ENCODE assay signal across 11 cellular contexts in genomic region chr6:44216677-44217331, GRCh38. TPM values are rescaled to one million over a fixed set of nuclear protein-coding genes. Genes with fewer than 3 reads are reported as not detected.
DNase-seq lines count a peak whose midpoint lies in the region; ATAC-seq and TF ChIP-seq lines count a peak whose summit lies in the region.
"Had no signal": no experiment of that assay in that cellular context is flagged by ENCODE, and none has a peak within 500 bp of the region (broad histone marks: within the 10 kb centered on the region; RNA-seq: fewer than 3 reads in every experiment).

TSS of gene MYMX (plus strand) at chr6:44216926. CDS start at chr6:44217472, 546 bp downstream.

- peaks cover 32% of the 10 kb centered on the region for H3K4me1 Mint-ChIP-seq in neural progenitor cell
- H3K4me1 Mint-ChIP-seq in activated CD8-positive, alpha-beta T cell treated with anti-CD3 and anti-CD28 coated beads for 36 hours (ENCODE audit: low read depth), result peaks cover 22% of the 10 kb centered on the region

- peak within 1 kb of the TSS; percentile 67 for H3K4me3 Mint-ChIP-seq in neural progenitor cell
- no peak within 1 kb of the TSS for H3K4me3 Mint-ChIP-seq in activated CD8-positive, alpha-beta T cell treated with anti-CD3 and anti-CD28 coated beads for 36 hours
- H3K4me3 Mint-ChIP-seq: stimulated activated naive CD8-positive, alpha-beta T cell treated with anti-CD3 and anti-CD28 coated beads, Interleukin-15, amount 100 ng/mL, for 72 hours had no signal

- H3K9me3 Mint-ChIP-seq in neural progenitor cell, result no peaks in the 10 kb centered on the region
- no peaks in the 10 kb centered on the region for H3K9me3 Mint-ChIP-seq in activated CD8-positive, alpha-beta T cell treated with anti-CD3 and anti-CD28 coated beads for 36 hours
- H3K9me3 Mint-ChIP-seq: stimulated activated naive CD8-positive, alpha-beta T cell treated with anti-CD3 and anti-CD28 coated beads, Interleukin-15, amount 100 ng/mL, for 72 hours had no signal

- TF ChIP-seq CTCF in gastroesophageal sphincter (IDR thresholded peaks at IDR 0.05) (no peak), neural progenitor cell (IDR thresholded peaks at IDR 0.05) (no peak)
- TF ChIP-seq CTCF in activated CD8-positive, alpha-beta T cell treated with anti-CD3 and anti-CD28 coated beads for 36 hours (IDR thresholded peaks at IDR 0.05), result no peak

- H3K4me1 ChIP-seq in BLaER1 (peaks cover 49% of the 10 kb centered on the region), gastroesophageal sphincter (peaks cover 0 to 60% (median 32%) of the 10 kb centered on the region in 3 donors), neural progenitor cell (peaks cover 36% of the 10 kb centered on the region)

- H4K20me1 ChIP-seq in BLaER1 (no peaks in the 10 kb centered on the region), neural progenitor cell (ENCODE audit: low read depth) (no peaks in the 10 kb centered on the region)

- intact Hi-C loops in activated CD8-positive, alpha-beta T cell treated with anti-CD3 and anti-CD28 coated beads for 36 hours (cut with micrococcal nuclease), result no loop called here

- no peak within 1 kb of the TSS for H3K27ac ChIP-seq in BLaER1
- H3K27ac ChIP-seq in gastroesophageal sphincter, result peak within 1 kb of the TSS in 3 of 4 donors; percentile 98 to 99 (median 99)
- no peak within 1 kb of the TSS for H3K27ac ChIP-seq in neural progenitor cell

- POLR2A ChIA-PET in activated CD8-positive, alpha-beta T cell treated with anti-CD3 and anti-CD28 coated beads for 36 hours (lab: Charles Lee), result interaction anchor here (1.2 to 1.3 kb wide), 3 partner anchors 10 to 40 kb away, joined by 3 to 6 read pairs (median 5); no protein-coding TSS in a partner anchor

- DNase-seq in NCI-H526 treated with DMSO at 0.1 percent for 48 hours (lab: John Stamatoyannopoulos, UW) (peak; percentile 72), neural progenitor cell (ENCODE audit: low spot score) (peak; percentile 77), activated gamma-delta T cell (lab: John Stamatoyannopoulos, UW) (no peak)
- DNase-seq in activated CD8-positive, alpha-beta T cell treated with anti-CD3 and anti-CD28 coated beads for 36 hours, result no peak
- DNase-seq: stimulated activated naive CD8-positive, alpha-beta T cell treated with anti-CD3 and anti-CD28 coated beads, Interleukin-15, amount 100 ng/mL, for 72 hours had no signal

- no peak within 1 kb of the TSS for H3K27ac Mint-ChIP-seq in neural progenitor cell
- no peak within 1 kb of the TSS for H3K27ac Mint-ChIP-seq in activated CD8-positive, alpha-beta T cell treated with anti-CD3 and anti-CD28 coated beads for 36 hours
- H3K27ac Mint-ChIP-seq: stimulated activated naive CD8-positive, alpha-beta T cell treated with anti-CD3 and anti-CD28 coated beads, Interleukin-15, amount 100 ng/mL, for 72 hours had no signal

- no peak within 1 kb of the TSS for H3K4me3 ChIP-seq in BLaER1
- H3K4me3 ChIP-seq in gastroesophageal sphincter, result peak within 1 kb of the TSS in 1 of 2 donors; percentile 18
- H3K4me3 ChIP-seq in neural progenitor cell, result peak within 1 kb of the TSS; percentile 24

- ATAC-seq in gastroesophageal sphincter (no peak), GM18498 (IDR thresholded peaks at IDR 0.05; ENCODE audit: unreplicated experiment) (no peak), GM18868 (IDR thresholded peaks at IDR 0.05; ENCODE audit: unreplicated experiment) (no peak)
- no peak for ATAC-seq in activated CD8-positive, alpha-beta T cell treated with anti-CD3 and anti-CD28 coated beads for 36 hours
- ATAC-seq: GM12878; stimulated activated naive CD8-positive, alpha-beta T cell treated with anti-CD3 and anti-CD28 coated beads, Interleukin-15, amount 100 ng/mL, for 72 hours had no signal

- no peaks in the 10 kb centered on the region for H3K27me3 ChIP-seq in BLaER1
- H3K27me3 ChIP-seq in gastroesophageal sphincter, result no peaks in the 10 kb centered on the region
- H3K27me3 ChIP-seq in neural progenitor cell, result peaks cover 13% of the 10 kb centered on the region

- peaks cover 3% of the 10 kb centered on the region for H3K36me3 Mint-ChIP-seq in neural progenitor cell
- H3K36me3 Mint-ChIP-seq in activated CD8-positive, alpha-beta T cell treated with anti-CD3 and anti-CD28 coated beads for 36 hours (ENCODE audit: low read depth), result no peaks in the 10 kb centered on the region

- H3K9me3 ChIP-seq in BLaER1, result no peaks in the 10 kb centered on the region
- no peaks in the 10 kb centered on the region for H3K9me3 ChIP-seq in gastroesophageal sphincter
- no peaks in the 10 kb centered on the region for H3K9me3 ChIP-seq in neural progenitor cell (ENCODE audit: low read depth)

- TF ChIP-seq POLR2A in gastroesophageal sphincter (IDR thresholded peaks at IDR 0.05), result no peak

- H3K79me2 ChIP-seq in neural progenitor cell (ENCODE audit: low read depth), result no peaks in the 10 kb centered on the region

- peak within 1 kb of the TSS; percentile 52 for H2AFZ ChIP-seq in neural progenitor cell (replicated peaks)

- CTCF ChIA-PET in activated CD8-positive, alpha-beta T cell treated with anti-CD3 and anti-CD28 coated beads for 36 hours (lab: Charles Lee), result interaction anchor here (1.1 to 1.4 kb wide), 2 partner anchors 20 to 127 kb away, joined by 3 to 4 read pairs; no protein-coding TSS in a partner anchor

- H3K9ac ChIP-seq in BLaER1, result no peak within 1 kb of the TSS
- H3K9ac ChIP-seq in neural progenitor cell, result no peak within 1 kb of the TSS

- H3K36me3 ChIP-seq in BLaER1 (no peaks in the 10 kb centered on the region), gastroesophageal sphincter (no peaks in the 10 kb centered on the region), neural progenitor cell (no peaks in the 10 kb centered on the region)

- H3K4me2 ChIP-seq in BLaER1 (peak within 1 kb of the TSS; percentile 52), neural progenitor cell (peak within 1 kb of the TSS; percentile 73)

- H3K27me3 Mint-ChIP-seq in neural progenitor cell (ENCODE audit: insufficient read depth, low read depth), result peaks cover 13% of the 10 kb centered on the region
- H3K27me3 Mint-ChIP-seq in activated CD8-positive, alpha-beta T cell treated with anti-CD3 and anti-CD28 coated beads for 36 hours, result peaks cover 6% of the 10 kb centered on the region
- H3K27me3 Mint-ChIP-seq: stimulated activated naive CD8-positive, alpha-beta T cell treated with anti-CD3 and anti-CD28 coated beads, Interleukin-15, amount 100 ng/mL, for 72 hours had no signal

- no peak for TF ChIP-seq EP300 in gastroesophageal sphincter (IDR thresholded peaks at IDR 0.05)

- WGBS in gastroesophageal sphincter (ENCODE audit: low coverage in 1 of 2), 2 donors, result 12 to 15% methylated on average over 3 to 4 of the region's 7 CpGs

- peaks cover 59% of the 10 kb centered on the region for H3F3A ChIP-seq in neural progenitor cell (ENCODE audit: low read depth)

RNA-seq across cellular contexts. Expression of gene MYMX, which starts in this region (rescaled TPM):
- total RNA-seq in gastroesophageal sphincter (1 to 10 TPM in 1 of 4 donors, not detected in 3; 1.4 TPM), neural progenitor cell (ENCODE audit: low replicate concordance) (0.54 and 1.5 TPM in 2 replicates)
- total RNA-seq in activated CD8-positive, alpha-beta T cell treated with anti-CD3 and anti-CD28 coated beads for 36 hours, result not detected
- total RNA-seq: GM12878, renal cortical epithelial cell had no signal

Comparison
In these comparisons a context has a peak if more than half of its experiments do, and no peak if none do; other contexts are left out.
1. H3K27ac ChIP-seq: peak in gastroesophageal sphincter (3 of 4); none in BLaER1 (single experiment) and neural progenitor cell (single experiment).
2. DNase-seq: peak in NCI-H526 treated with DMSO at 0.1 percent for 48 hours (single experiment) and neural progenitor cell (single experiment); none in activated CD8-positive, alpha-beta T cell treated with anti-CD3 and anti-CD28 coated beads for 36 hours (single experiment) and activated gamma-delta T cell (single experiment).